Comparison of ENCODE assay signal across 19 cellular contexts in the genomic region with DNA sequence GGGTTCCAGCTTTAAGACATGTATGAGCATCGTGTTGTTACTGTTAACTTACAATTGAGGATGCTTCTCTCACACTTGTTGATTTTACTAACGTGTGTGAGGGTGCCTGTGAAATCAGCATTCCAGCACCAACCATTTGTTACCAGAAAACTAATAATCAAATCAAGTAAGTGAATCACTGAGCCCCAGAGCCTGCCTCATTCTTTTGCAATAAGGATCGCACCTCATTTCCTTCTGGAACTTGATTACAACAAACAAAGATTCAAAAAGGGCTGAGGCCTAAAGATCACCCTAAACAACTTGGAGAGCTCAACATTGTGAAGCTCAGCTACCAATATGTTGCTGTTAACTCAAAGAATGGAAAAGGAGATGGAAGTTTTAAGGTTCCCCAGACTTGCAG.
DNase-seq lines count a peak whose midpoint lies in the region; TF ChIP-seq lines count a peak whose summit lies in the region.
"Had no signal": no experiment of that assay in that cellular context is flagged by ENCODE, and none has a peak within 500 bp of the region (broad histone marks: within the 10 kb centered on the region; RNA-seq: fewer than 3 reads in every experiment).

No MANE protein-coding gene starts in this region.

- H3K27ac ChIP-seq in VCaP (peak overlapping the region; percentile 63), epithelial cell of prostate (peak overlapping the region; percentile 61), thyroid gland (no peak overlapping the region), transverse colon (no peak overlapping the region)
- H3K27ac ChIP-seq: BLaER1 treated with 17β-estradiol and CSF1 and Interleukin-3, amounts not matched to agents 10 nM and 100 nM had no signal

- H3K4me3 ChIP-seq in thyroid gland (replicated peaks in 1 of 3) (no peak overlapping the region), transverse colon (no peak overlapping the region)
- H3K4me3 ChIP-seq: BLaER1 treated with 17β-estradiol and CSF1 and Interleukin-3, amounts not matched to agents 10 nM and 100 nM; MG63 had no signal

- TF ChIP-seq EP300 in transverse colon (IDR thresholded peaks at IDR 0.05; ENCODE audit: low read depth) = no peak

- intact Hi-C loops in head of caudate nucleus (cut with DNase I) (loop anchor here (10.0 kb wide), 1 partner anchor 265 kb away; no protein-coding TSS in a partner anchor), thyroid gland (cut with DNase I) (no loop called here), transverse colon (cut with DNase I; ENCODE audit: low total_unique reads) (no loop called here)

- DNase-seq in M059J (ENCODE audit: low read depth) (peak; percentile 39), epithelial cell of prostate (ENCODE audit: low read depth, low spot score) (no peak), head of caudate nucleus (no peak), thyroid gland (no peak), transverse colon (no peak)
- DNase-seq in stimulated activated CD4-positive, alpha-beta T cell treated with anti-CD3 and anti-CD28 coated beads, Interleukin-2, amount 100 ng/mL, for 24 hours = no peak
- DNase-seq: ACHN; CD4-positive, alpha-beta memory T cell; DND-41; GOT3; MG63; NCI-H1417; NCI-H1694 treated with DMSO at 0.1 percent for 48 hours; NCI-H2171 treated with DMSO at 0.1 percent for 48 hours; NCI-H526; OCI-M1; SK-N-SH had no signal

- TF ChIP-seq CTCF in VCaP (conservative IDR thresholded peaks at IDR 0.05) (no peak), thyroid gland (IDR thresholded peaks at IDR 0.05) (no peak), transverse colon (IDR thresholded peaks at IDR 0.05) (no peak)

- no peaks in the 10 kb centered on the region for H3K27me3 ChIP-seq in thyroid gland
- no peaks in the 10 kb centered on the region for H3K27me3 ChIP-seq in transverse colon
- H3K27me3 ChIP-seq: BLaER1 treated with 17β-estradiol and CSF1 and Interleukin-3, amounts not matched to agents 10 nM and 100 nM; MG63 had no signal

- no peak for TF ChIP-seq POLR2A in thyroid gland (IDR thresholded peaks at IDR 0.05)
- no peak for TF ChIP-seq POLR2A in transverse colon (IDR thresholded peaks at IDR 0.05)

- H3K36me3 ChIP-seq in thyroid gland (no peaks in the 10 kb centered on the region), transverse colon (no peaks in the 10 kb centered on the region)
- H3K36me3 ChIP-seq: BLaER1 treated with 17β-estradiol and CSF1 and Interleukin-3, amounts not matched to agents 10 nM and 100 nM; MG63 had no signal

- H3K4me1 ChIP-seq in thyroid gland (no peaks in the 10 kb centered on the region), transverse colon (no peaks in the 10 kb centered on the region)

- WGBS in thyroid gland, 2 donors = 49 to 55% methylated on average over 3 of the region's 3 CpGs
- 49 to 73% methylated on average over 2 to 3 of the region's 3 CpGs for WGBS in transverse colon (ENCODE audit: low coverage in 1 of 2), 2 donors

- H3K9me3 ChIP-seq in thyroid gland (no peaks in the 10 kb centered on the region), transverse colon (no peaks in the 10 kb centered on the region)
- H3K9me3 ChIP-seq: BLaER1 treated with 17β-estradiol and CSF1 and Interleukin-3, amounts not matched to agents 10 nM and 100 nM; SK-N-SH had no signal

- in situ Hi-C loops in transverse colon (cut with MboI; ENCODE audit: low pct_ligation_motif_present in 1 of 4, low pct_unique_long_range_greater_than_20kb in 1 of 4, low sequenced_read_pairs in 3 of 4) = no loop called here

Comparison
In these comparisons a context has a peak if more than half of its experiments do, and no peak if none do; other contexts are left out.
1. H3K27ac ChIP-seq: peak in VCaP (single experiment) and epithelial cell of prostate (single experiment); none in thyroid gland (0 of 3) and transverse colon (0 of 4).